ENCODE assay signal across 1 cellular context in genomic region chr9:107274096-107274495, GRCh38.
A peak's percentile ranks its signal among the peaks of the same experiment; 100 is the strongest.
TF ChIP-seq lines count a peak whose summit lies in the region.

No MANE protein-coding gene starts in this region.

TF ChIP-seq in K562, 482 proteins besides CTCF, POLR2A, EP300 and RAD21 (continued from another document and continues in another):
- TF ChIP-seq ZBTB9 (CRISPR knock-in tag; IDR thresholded peaks at IDR 0.05) (no peak), ZBTB49 (CRISPR knock-in tag; IDR thresholded peaks at IDR 0.05; ENCODE audit: borderline replicate concordance) (no peak), MBD1 (CRISPR knock-in tag; IDR thresholded peaks at IDR 0.05) (no peak), ZNF780A (CRISPR knock-in tag; IDR thresholded peaks at IDR 0.05) (no peak), SOX6 (IDR thresholded peaks at IDR 0.05) (peak; percentile 87), GTF2F1 (IDR thresholded peaks at IDR 0.05; ENCODE audit: low read depth, low read length) (no peak), C11orf30 (IDR thresholded peaks at IDR 0.05; ENCODE audit: low read depth) (peak; percentile 20; the same call in 1 of the 2 replicates), PKNOX1 (IDR thresholded peaks at IDR 0.05) (peak; percentile 76), SLC30A9 (CRISPR knock-in tag; IDR thresholded peaks at IDR 0.05) (no peak), MEF2A (IDR thresholded peaks at IDR 0.05; ENCODE audit: control insufficient read depth, low read depth, low read length) (no peak), IRF2 (CRISPR knock-in tag; IDR thresholded peaks at IDR 0.05) (no peak), SREBF2 (CRISPR knock-in tag; IDR thresholded peaks at IDR 0.05) (no peak), YY1 (IDR thresholded peaks at IDR 0.05; ENCODE audit: borderline replicate concordance in 1 of 3, control insufficient read depth in 1 of 3, extremely low read depth in 1 of 3, insufficient read depth in 3 of 3, insufficient read length in 1 of 3, insufficient replicate concordance in 2 of 3, low read depth in 1 of 3, low read length in 2 of 3) (no peak), JUN (IDR thresholded peaks at IDR 0.05; ENCODE audit: borderline replicate concordance, low read depth, low read length) (no peak), JUN (CRISPR knock-in tag; IDR thresholded peaks at IDR 0.05; ENCODE audit: borderline replicate concordance) (no peak), OTX1 (CRISPR knock-in tag; IDR thresholded peaks at IDR 0.05) (no peak), SRSF7 (optimal IDR thresholded peaks at IDR 0.05; ENCODE audit: low read depth, low read length) (no peak), FOXA1 (IDR thresholded peaks at IDR 0.05; ENCODE audit: borderline replicate concordance) (peak; percentile 32; the same call in 1 of the 2 replicates), TCFL5 (CRISPR knock-in tag; conservative IDR thresholded peaks at IDR 0.05) (no peak), ZNF263 (CRISPR knock-in tag; IDR thresholded peaks at IDR 0.05; ENCODE audit: borderline replicate concordance) (no peak), MBD2 (IDR thresholded peaks at IDR 0.05; ENCODE audit: borderline replicate concordance, low read depth) (no peak), POLR3A (IDR thresholded peaks at IDR 0.05; ENCODE audit: borderline replicate concordance, extremely low read depth, insufficient read depth, insufficient read length) (no peak), KLF16 (IDR thresholded peaks at IDR 0.05) (peak; percentile 40), ZNF184 (CRISPR knock-in tag; IDR thresholded peaks at IDR 0.05) (no peak), CEBPB (tag; IDR thresholded peaks at IDR 0.05) (no peak), ARHGAP35 (IDR thresholded peaks at IDR 0.05; ENCODE audit: partially characterized antibody) (no peak), TRIM24 (IDR thresholded peaks at IDR 0.05) (peak; percentile 42 to 72; a peak in 2 of 4 replicates), ZNF316 (IDR thresholded peaks at IDR 0.05) (peak; percentile 29; the same call in 1 of the 2 replicates), MYBL2 (IDR thresholded peaks at IDR 0.05; ENCODE audit: low read depth) (peak; percentile 50; the same call in 1 of the 2 replicates), MYBL2 (CRISPR knock-in tag; IDR thresholded peaks at IDR 0.05; ENCODE audit: borderline replicate concordance) (no peak), FOXJ2 (tag; IDR thresholded peaks at IDR 0.05) (peak; percentile 67), HDAC1 (IDR thresholded peaks at IDR 0.05) (0 out of 4 replicates have a peak, but pooled peaks of 1 of the 2 experiments have one; percentile 20), ESRRB (CRISPR knock-in tag; IDR thresholded peaks at IDR 0.05; ENCODE audit: borderline replicate concordance) (no peak), HMGXB4 (CRISPR knock-in tag; IDR thresholded peaks at IDR 0.05) (no peak), TEAD4 (IDR thresholded peaks at IDR 0.05; ENCODE audit: low read length) (peak; percentile 93), TEAD4 (CRISPR knock-in tag; IDR thresholded peaks at IDR 0.05; ENCODE audit: borderline replicate concordance) (no peak), TFAP4 (CRISPR knock-in tag; IDR thresholded peaks at IDR 0.05; ENCODE audit: borderline replicate concordance) (no peak), KAT7 (CRISPR knock-in tag; IDR thresholded peaks at IDR 0.05; ENCODE audit: borderline replicate concordance) (no peak), FOXP4 (CRISPR knock-in tag; IDR thresholded peaks at IDR 0.05; ENCODE audit: borderline replicate concordance) (no peak), MNT (conservative IDR thresholded peaks at IDR 0.05) (0 out of 4 replicates have a peak, but pooled peaks of 1 of the 2 experiments have one; percentile 21), ATF7 (IDR thresholded peaks at IDR 0.05) (peak; percentile 48; the same call in 1 of the 2 replicates), CC2D1A (IDR thresholded peaks at IDR 0.05) (peak; percentile 68; the same call in 1 of the 2 replicates), TCF3 (CRISPR knock-in tag; IDR thresholded peaks at IDR 0.05) (peak; percentile 75), CGGBP1 (CRISPR knock-in tag; IDR thresholded peaks at IDR 0.05) (no peak), TARDBP (IDR thresholded peaks at IDR 0.05) (no peak), FOSL1 (tag; conservative IDR thresholded peaks at IDR 0.05) (peak; percentile 47), MTA3 (IDR thresholded peaks at IDR 0.05; ENCODE audit: borderline replicate concordance) (0 out of 2 replicates have a peak, but pooled peaks have one; percentile 33), PTBP1 (IDR thresholded peaks at IDR 0.05; ENCODE audit: low read depth, low read length) (no peak), USF1 (CRISPR knock-in tag; IDR thresholded peaks at IDR 0.05) (no peak), PHB (CRISPR knock-in tag; IDR thresholded peaks at IDR 0.05) (no peak), FOXK1 (CRISPR knock-in tag; IDR thresholded peaks at IDR 0.05; ENCODE audit: borderline replicate concordance) (no peak), E2F6 (IDR thresholded peaks at IDR 0.05; ENCODE audit: borderline replicate concordance in 1 of 2, extremely low read depth in 1 of 2, insufficient read depth in 1 of 2, insufficient read length in 1 of 2, low read depth in 1 of 2, low read length in 1 of 2, poor library complexity in 1 of 2, severe bottlenecking in 1 of 2) (no peak), SMARCE1 (IDR thresholded peaks at IDR 0.05) (peak; percentile 90; the same call in 1 of the 2 replicates), ZNF696 (CRISPR knock-in tag; conservative IDR thresholded peaks at IDR 0.05) (no peak), ZNF766 (CRISPR knock-in tag; conservative IDR thresholded peaks at IDR 0.05) (no peak), ZC3H8 (IDR thresholded peaks at IDR 0.05) (no peak)
